7 cellular contexts compared by ENCODE assay signal in the genomic region with DNA sequence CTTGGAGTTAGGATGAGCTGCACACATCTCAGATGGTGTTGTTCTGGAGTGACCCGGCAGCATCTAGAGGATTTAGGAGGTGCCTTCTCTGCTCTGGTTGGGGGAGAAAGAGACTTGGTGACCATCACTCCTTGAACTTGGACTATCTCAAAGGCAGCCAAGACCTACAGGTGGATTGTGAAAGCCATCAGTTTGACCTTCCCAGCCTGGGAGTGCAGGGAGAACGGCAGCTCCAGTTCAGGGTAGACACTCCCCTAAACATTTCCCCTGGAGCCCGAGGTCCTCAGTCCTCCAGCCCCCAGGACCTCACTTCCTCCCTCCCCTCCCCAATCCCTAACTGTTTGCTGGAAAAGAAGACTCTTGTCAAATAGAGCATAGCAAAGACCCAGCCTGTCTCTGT.
"Had no signal": no experiment of that assay in that cellular context is flagged by ENCODE, and none has a peak within 500 bp of the region (broad histone marks: within the 10 kb centered on the region; RNA-seq: fewer than 3 reads in every experiment).

No MANE protein-coding gene starts in this region.

- FAIRE-seq: HTR-8/SVneo had no signal

- H3K9ac ChIP-seq: GM23248 had no signal

- ATAC-seq: HCT116 had no signal

- H2AFZ ChIP-seq: GM23248 had no signal

- DNase-seq: GM23248, GOT3, H7, HFFc6 had no signal

- H3K4me3 ChIP-seq: GM23248, HAP-1 had no signal

- H3K4me1 ChIP-seq: HAP-1 had no signal

- H3K27ac ChIP-seq: GM23248 had no signal

- H3K36me3 ChIP-seq: HAP-1 had no signal
